Comparison of ENCODE assay signal across 8 cellular contexts in the genomic region with DNA sequence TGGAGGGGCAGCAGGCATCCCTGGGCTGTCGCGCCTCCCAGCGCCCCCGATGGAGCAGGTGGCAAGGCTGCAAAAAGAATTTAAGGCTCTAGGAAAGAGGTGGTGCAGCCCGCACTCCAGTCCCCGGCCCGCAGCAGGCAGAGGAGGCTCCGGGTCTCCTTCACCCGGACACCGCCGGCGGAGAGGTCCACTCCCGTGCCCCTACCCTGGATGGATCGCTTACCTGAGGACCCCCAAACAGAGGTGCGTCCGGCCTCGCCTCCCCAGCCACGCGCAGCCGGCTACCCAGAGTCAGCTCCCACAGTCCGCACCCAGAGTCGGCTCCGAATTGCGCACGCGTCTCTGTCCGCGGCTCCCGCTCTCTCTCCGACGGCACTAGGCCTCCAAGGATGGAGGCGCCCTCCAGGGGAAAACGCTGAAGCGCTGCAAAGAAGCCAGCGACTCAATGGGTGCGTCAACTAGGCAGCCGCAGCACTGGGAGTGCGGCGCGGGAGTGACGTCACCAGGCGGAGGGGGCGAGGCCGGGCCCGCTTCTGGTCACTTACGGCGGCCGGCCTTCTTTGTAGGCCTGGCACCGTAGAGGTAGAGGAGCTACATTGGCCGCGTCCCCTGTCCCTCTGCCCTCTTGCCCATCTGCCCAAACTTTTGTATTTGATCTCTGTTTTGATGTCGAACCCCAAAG. TPM values are rescaled to one million over a fixed set of nuclear protein-coding genes. Genes with fewer than 3 reads are reported as not detected.
DNase-seq lines count a peak whose midpoint lies in the region; ATAC-seq and TF ChIP-seq lines count a peak whose summit lies in the region.

A gene with protein sequence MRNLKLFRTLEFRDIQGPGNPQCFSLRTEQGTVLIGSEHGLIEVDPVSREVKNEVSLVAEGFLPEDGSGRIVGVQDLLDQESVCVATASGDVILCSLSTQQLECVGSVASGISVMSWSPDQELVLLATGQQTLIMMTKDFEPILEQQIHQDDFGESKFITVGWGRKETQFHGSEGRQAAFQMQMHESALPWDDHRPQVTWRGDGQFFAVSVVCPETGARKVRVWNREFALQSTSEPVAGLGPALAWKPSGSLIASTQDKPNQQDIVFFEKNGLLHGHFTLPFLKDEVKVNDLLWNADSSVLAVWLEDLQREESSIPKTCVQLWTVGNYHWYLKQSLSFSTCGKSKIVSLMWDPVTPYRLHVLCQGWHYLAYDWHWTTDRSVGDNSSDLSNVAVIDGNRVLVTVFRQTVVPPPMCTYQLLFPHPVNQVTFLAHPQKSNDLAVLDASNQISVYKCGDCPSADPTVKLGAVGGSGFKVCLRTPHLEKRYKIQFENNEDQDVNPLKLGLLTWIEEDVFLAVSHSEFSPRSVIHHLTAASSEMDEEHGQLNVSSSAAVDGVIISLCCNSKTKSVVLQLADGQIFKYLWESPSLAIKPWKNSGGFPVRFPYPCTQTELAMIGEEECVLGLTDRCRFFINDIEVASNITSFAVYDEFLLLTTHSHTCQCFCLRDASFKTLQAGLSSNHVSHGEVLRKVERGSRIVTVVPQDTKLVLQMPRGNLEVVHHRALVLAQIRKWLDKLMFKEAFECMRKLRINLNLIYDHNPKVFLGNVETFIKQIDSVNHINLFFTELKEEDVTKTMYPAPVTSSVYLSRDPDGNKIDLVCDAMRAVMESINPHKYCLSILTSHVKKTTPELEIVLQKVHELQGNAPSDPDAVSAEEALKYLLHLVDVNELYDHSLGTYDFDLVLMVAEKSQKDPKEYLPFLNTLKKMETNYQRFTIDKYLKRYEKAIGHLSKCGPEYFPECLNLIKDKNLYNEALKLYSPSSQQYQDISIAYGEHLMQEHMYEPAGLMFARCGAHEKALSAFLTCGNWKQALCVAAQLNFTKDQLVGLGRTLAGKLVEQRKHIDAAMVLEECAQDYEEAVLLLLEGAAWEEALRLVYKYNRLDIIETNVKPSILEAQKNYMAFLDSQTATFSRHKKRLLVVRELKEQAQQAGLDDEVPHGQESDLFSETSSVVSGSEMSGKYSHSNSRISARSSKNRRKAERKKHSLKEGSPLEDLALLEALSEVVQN (N-terminal part only) (minus strand): TSS at position 484 of the 682 bp plus-strand sequence. CDS start 2,978 bp downstream, outside the sequence.

- peak; percentile 63 for TF ChIP-seq POLR2A in GM19099 (IDR thresholded peaks at IDR 0.05; ENCODE audit: extremely low read depth, insufficient read length, low read depth)

- H3K36me3 Mint-ChIP-seq in chondrocyte (ENCODE audit: low read depth), result peaks cover 6% of the 10 kb centered on the region

- H3K9me3 Mint-ChIP-seq in chondrocyte (ENCODE audit: low read depth), result no peaks in the 10 kb centered on the region

- DNase-seq in Ammon's horn (ENCODE audit: low spot score) (peak; percentile 96), NCI-H460 (ENCODE audit: extremely low read depth, low read depth) (peak; percentile 94), chondrocyte (ENCODE audit: low spot score) (peak; percentile 97), kidney tubule cell (ENCODE audit: low spot score) (peak; percentile 95)
- DNase-seq in activated CD4-positive, alpha-beta T cell treated with anti-CD3 and anti-CD28 coated beads for 1 hour, result peak; percentile 87
- peak; percentile 82 to 87 (median 86) for DNase-seq in stimulated activated CD4-positive, alpha-beta T cell treated with anti-CD3 and anti-CD28 coated beads, Interleukin-1b, Interleukin-23, amount 100 ng/mL, for 24 hours (ENCODE audit: low read depth in 4 of 4, low spot score in 1 of 4)

- H3K27ac Mint-ChIP-seq in chondrocyte (ENCODE audit: unreplicated experiment), result peak within 1 kb of the TSS; percentile 98

- peak within 1 kb of the TSS; percentile 98 for H3K4me3 Mint-ChIP-seq in chondrocyte (ENCODE audit: unreplicated experiment)

- peaks cover 34% of the 10 kb centered on the region for H3K4me1 Mint-ChIP-seq in chondrocyte (ENCODE audit: low read depth)

- no peaks in the 10 kb centered on the region for H3K27me3 Mint-ChIP-seq in chondrocyte (ENCODE audit: low read depth)

- peak; percentile 89 for ATAC-seq in HG03432 (IDR thresholded peaks at IDR 0.05; ENCODE audit: unreplicated experiment)

- TF ChIP-seq CTCF in chondrocyte (IDR thresholded peaks at IDR 0.05), result peak; percentile 68

RNA-seq across cellular contexts. Expression of the gene that starts here (rescaled TPM):
- 45.6 and 47.3 TPM in 2 replicates for total RNA-seq in NCI-H460 (2014; rRNA removed; shearing (Covaris generic))
- 55.5 and 78.7 TPM in 2 replicates for polyA plus RNA-seq in NCI-H460 (2014; cell fraction: nucleus; rRNA removed)
- 24.3 to 32.2 TPM (median 24.4 TPM) in 3 replicates for total RNA-seq in chondrocyte

Comparison
In these comparisons a context has a peak if more than half of its experiments do, and no peak if none do; other contexts are left out.
1. Peak in every context shown above with its lines: DNase-seq and ATAC-seq.